Comparison of ENCODE assay signal across 16 cellular contexts in genomic region chr9:87687207-87687606, GRCh38. TPM values are rescaled to one million over a fixed set of nuclear protein-coding genes. Genes with fewer than 3 reads are reported as not detected.
DNase-seq lines count a peak whose midpoint lies in the region; ATAC-seq and TF ChIP-seq lines count a peak whose summit lies in the region.
"Had no signal": no experiment of that assay in that cellular context is flagged by ENCODE, and none has a peak within 500 bp of the region (broad histone marks: within the 10 kb centered on the region; RNA-seq: fewer than 3 reads in every experiment).

No MANE protein-coding gene starts in this region.

- H3K4me1 ChIP-seq in rectal smooth muscle tissue (ENCODE audit: control insufficient read depth, insufficient read depth, low read length) (peaks cover 11% of the 10 kb centered on the region), gastroesophageal sphincter (peaks cover 4 to 29% (median 5%) of the 10 kb centered on the region in 3 donors)
- H3K4me1 ChIP-seq: Caco-2 had no signal

- 62 to 70% methylated on average over 4 of the region's 4 CpGs for WGBS in gastroesophageal sphincter (ENCODE audit: low coverage in 1 of 2), 2 donors

- DNase-seq in NCI-H460 (ENCODE audit: extremely low read depth, low read depth) (peak; percentile 25), glutamatergic neuron (no peak), SW 1271 (lab: John Stamatoyannopoulos, UW) (no peak), DMS53 (lab: John Stamatoyannopoulos, UW) (no peak)
- DNase-seq: Caco-2; CD8-positive, alpha-beta T cell; DMS153; DMS79; EL; GDM1; GM23248; H9 had no signal

- H3K4me3 ChIP-seq in rectal smooth muscle tissue (ENCODE audit: low read length) (no peak overlapping the region), gastroesophageal sphincter (no peak overlapping the region)
- H3K4me3 ChIP-seq: GM12878, GM23248 had no signal

- no peak for TF ChIP-seq EP300 in gastroesophageal sphincter (IDR thresholded peaks at IDR 0.05)

- H3K4me1 Mint-ChIP-seq in glutamatergic neuron (ENCODE audit: low read depth, unreplicated experiment), result peaks cover 16% of the 10 kb centered on the region

- H3K4me3 Mint-ChIP-seq in glutamatergic neuron (ENCODE audit: unreplicated experiment), result no peak overlapping the region
- H3K4me3 Mint-ChIP-seq: CD8-positive, alpha-beta T cell; H9 had no signal

- no peaks in the 10 kb centered on the region for H3K9me3 ChIP-seq in gastroesophageal sphincter
- H3K9me3 ChIP-seq: Caco-2 had no signal

- peaks cover 7% of the 10 kb centered on the region for H3K9me3 Mint-ChIP-seq in glutamatergic neuron (ENCODE audit: unreplicated experiment)
- H3K9me3 Mint-ChIP-seq: CD8-positive, alpha-beta T cell; H9 had no signal

- H3K9ac ChIP-seq in rectal smooth muscle tissue (ENCODE audit: low read length), result no peak overlapping the region
- H3K9ac ChIP-seq: GM23248 had no signal

- H3K36me3 Mint-ChIP-seq in glutamatergic neuron (ENCODE audit: unreplicated experiment), result peaks cover 34% of the 10 kb centered on the region
- H3K36me3 Mint-ChIP-seq: CD8-positive, alpha-beta T cell had no signal

- no peak for ATAC-seq in gastroesophageal sphincter
- ATAC-seq: CD8-positive, alpha-beta T cell; GM12878; HCT116 had no signal

- H3K36me3 ChIP-seq in rectal smooth muscle tissue (ENCODE audit: control insufficient read depth, insufficient read depth, low read length) (peaks cover 3% of the 10 kb centered on the region), gastroesophageal sphincter (peaks cover 0 to 33% of the 10 kb centered on the region in 2 donors)

- no peaks in the 10 kb centered on the region for H3K27me3 ChIP-seq in rectal smooth muscle tissue (ENCODE audit: control insufficient read depth, insufficient read depth, low read length)
- no peaks in the 10 kb centered on the region for H3K27me3 ChIP-seq in gastroesophageal sphincter

- TF ChIP-seq CTCF in glutamatergic neuron (IDR thresholded peaks at IDR 0.05; ENCODE audit: partially characterized antibody, unreplicated experiment), result no peak
- no peak for TF ChIP-seq CTCF in gastroesophageal sphincter (IDR thresholded peaks at IDR 0.05)

- H3K27ac ChIP-seq in rectal smooth muscle tissue (ENCODE audit: low read depth, low read length) (peak overlapping the region; percentile 57), gastroesophageal sphincter (no peak overlapping the region)
- H3K27ac ChIP-seq: GM23248 had no signal

- peak overlapping the region; percentile 24 for H3K27ac Mint-ChIP-seq in glutamatergic neuron (ENCODE audit: unreplicated experiment)
- H3K27ac Mint-ChIP-seq: CD8-positive, alpha-beta T cell had no signal

- peaks cover 8% of the 10 kb centered on the region for H3K27me3 Mint-ChIP-seq in glutamatergic neuron (ENCODE audit: unreplicated experiment)

- TF ChIP-seq POLR2A in gastroesophageal sphincter (IDR thresholded peaks at IDR 0.05), result no peak

RNA-seq across cellular contexts. Expression of gene CTSL, which starts 38.7 kb away (rescaled TPM):
- 1,987 and 2,122 TPM in 2 replicates for total RNA-seq in NCI-H460 (2014; rRNA removed; shearing (Covaris generic))
- 1,711 and 2,151 TPM in 2 replicates for polyA plus RNA-seq in NCI-H460 (2014; cell fraction: nucleus; rRNA removed)
- 28.7 TPM for total RNA-seq in glutamatergic neuron (ENCODE audit: unreplicated experiment)
- 100 to 1,000 TPM; 102 to 290 (median 137) TPM for total RNA-seq in gastroesophageal sphincter
